In genomic region chr14:78455896-78456435, GRCh38 we compare ENCODE assay signal across 13 cellular contexts.
DNase-seq lines count a peak whose midpoint lies in the region; ATAC-seq and TF ChIP-seq lines count a peak whose summit lies in the region.
"Had no signal": no experiment of that assay in that cellular context is flagged by ENCODE, and none has a peak within 500 bp of the region (broad histone marks: within the 10 kb centered on the region; RNA-seq: fewer than 3 reads in every experiment).

No MANE protein-coding gene starts in this region.

- ATAC-seq in GM18858 (IDR thresholded peaks at IDR 0.05; ENCODE audit: unreplicated experiment) (peak; percentile 78), GM21528 (IDR thresholded peaks at IDR 0.05; ENCODE audit: low FRiP score, unreplicated experiment) (peak; percentile 82), HG03442 (IDR thresholded peaks at IDR 0.05; ENCODE audit: unreplicated experiment) (peak; percentile 79), HG02571 (IDR thresholded peaks at IDR 0.05; ENCODE audit: unreplicated experiment) (no peak)
- ATAC-seq in natural killer cell treated with Interleukin-12 subunit alpha and Interleukin-12 subunit beta and Interleukin-15 and Interleukin-18, amount 100 ng/mL, for 72 hours, result no peak
- no peak for ATAC-seq in stimulated activated naive CD8-positive, alpha-beta T cell treated with anti-CD3 and anti-CD28 coated beads, Interleukin-15, amount 100 ng/mL, for 72 hours

- peak overlapping the region in 52 of 59 donors; percentile 3 to 86 (median 64) for H3K27ac ChIP-seq in dorsolateral prefrontal cortex
- H3K27ac ChIP-seq: brain microvascular endothelial cell had no signal

- intact Hi-C loops in dorsolateral prefrontal cortex (cut with DNase I), result no loop called here

- H3K4me3 ChIP-seq in dorsolateral prefrontal cortex, result peak overlapping the region in 7 of 59 donors; percentile 4 to 31 (median 11)

- peak in 4 of 10 donors; percentile 40 to 54 (median 46) for DNase-seq in dorsolateral prefrontal cortex
- DNase-seq in natural killer cell treated with Interleukin-12 subunit alpha and Interleukin-12 subunit beta and Interleukin-15 and Interleukin-18, amount 100 ng/mL, for 72 hours (ENCODE audit: low spot score), result no peak
- no peak for DNase-seq in stimulated activated naive CD8-positive, alpha-beta T cell treated with anti-CD3 and anti-CD28 coated beads, Interleukin-15, amount 100 ng/mL, for 72 hours
- no peak for DNase-seq in T-helper 9 cell
- DNase-seq: activated CD4-positive, CD25-positive, alpha-beta regulatory T cell; brain microvascular endothelial cell; IMR-90; mesendoderm; NCI-H2029 treated with DMSO at 0.1 percent for 48 hours had no signal

- no peak overlapping the region for H3K4me3 Mint-ChIP-seq in natural killer cell treated with Interleukin-12 subunit alpha and Interleukin-12 subunit beta and Interleukin-15 and Interleukin-18, amount 100 ng/mL, for 72 hours
- no peak overlapping the region for H3K4me3 Mint-ChIP-seq in stimulated activated naive CD8-positive, alpha-beta T cell treated with anti-CD3 and anti-CD28 coated beads, Interleukin-15, amount 100 ng/mL, for 72 hours

- no peaks in the 10 kb centered on the region for H3K9me3 Mint-ChIP-seq in natural killer cell treated with Interleukin-12 subunit alpha and Interleukin-12 subunit beta and Interleukin-15 and Interleukin-18, amount 100 ng/mL, for 72 hours
- H3K9me3 Mint-ChIP-seq in stimulated activated naive CD8-positive, alpha-beta T cell treated with anti-CD3 and anti-CD28 coated beads, Interleukin-15, amount 100 ng/mL, for 72 hours, result no peaks in the 10 kb centered on the region

- H3K27ac Mint-ChIP-seq in natural killer cell treated with Interleukin-12 subunit alpha and Interleukin-12 subunit beta and Interleukin-15 and Interleukin-18, amount 100 ng/mL, for 72 hours, result no peak overlapping the region
- no peak overlapping the region for H3K27ac Mint-ChIP-seq in stimulated activated naive CD8-positive, alpha-beta T cell treated with anti-CD3 and anti-CD28 coated beads, Interleukin-15, amount 100 ng/mL, for 72 hours

- no peaks in the 10 kb centered on the region for H3K4me1 Mint-ChIP-seq in natural killer cell treated with Interleukin-12 subunit alpha and Interleukin-12 subunit beta and Interleukin-15 and Interleukin-18, amount 100 ng/mL, for 72 hours (ENCODE audit: low read depth in 2 of 2)
- H3K4me1 Mint-ChIP-seq in stimulated activated naive CD8-positive, alpha-beta T cell treated with anti-CD3 and anti-CD28 coated beads, Interleukin-15, amount 100 ng/mL, for 72 hours, result no peaks in the 10 kb centered on the region

- no peaks in the 10 kb centered on the region for H3K36me3 Mint-ChIP-seq in natural killer cell treated with Interleukin-12 subunit alpha and Interleukin-12 subunit beta and Interleukin-15 and Interleukin-18, amount 100 ng/mL, for 72 hours

- TF ChIP-seq CTCF in dorsolateral prefrontal cortex (IDR thresholded peaks at IDR 0.05 in 54 of 56, conservative IDR thresholded peaks at IDR 0.05 in 2 of 56; ENCODE audit: low read depth in 1 of 56, partially characterized antibody in 56 of 56), result no peak

- H3K27me3 ChIP-seq in dorsolateral prefrontal cortex, result no peaks in the 10 kb centered on the region
- H3K27me3 ChIP-seq: brain microvascular endothelial cell had no signal

- no peaks in the 10 kb centered on the region for H3K27me3 Mint-ChIP-seq in natural killer cell treated with Interleukin-12 subunit alpha and Interleukin-12 subunit beta and Interleukin-15 and Interleukin-18, amount 100 ng/mL, for 72 hours
- no peaks in the 10 kb centered on the region for H3K27me3 Mint-ChIP-seq in stimulated activated naive CD8-positive, alpha-beta T cell treated with anti-CD3 and anti-CD28 coated beads, Interleukin-15, amount 100 ng/mL, for 72 hours

Comparison
In these comparisons a context has a peak if more than half of its experiments do, and no peak if none do; other contexts are left out.
1. ATAC-seq: peak in GM18858 (single experiment), GM21528 (single experiment) and HG03442 (single experiment); none in natural killer cell treated with Interleukin-12 subunit alpha and Interleukin-12 subunit beta and Interleukin-15 and Interleukin-18, amount 100 ng/mL, for 72 hours (0 of 2), stimulated activated naive CD8-positive, alpha-beta T cell treated with anti-CD3 and anti-CD28 coated beads, Interleukin-15, amount 100 ng/mL, for 72 hours (single experiment) and HG02571 (single experiment).